Comparison of ENCODE assay signal across 22 cellular contexts in the genomic region with DNA sequence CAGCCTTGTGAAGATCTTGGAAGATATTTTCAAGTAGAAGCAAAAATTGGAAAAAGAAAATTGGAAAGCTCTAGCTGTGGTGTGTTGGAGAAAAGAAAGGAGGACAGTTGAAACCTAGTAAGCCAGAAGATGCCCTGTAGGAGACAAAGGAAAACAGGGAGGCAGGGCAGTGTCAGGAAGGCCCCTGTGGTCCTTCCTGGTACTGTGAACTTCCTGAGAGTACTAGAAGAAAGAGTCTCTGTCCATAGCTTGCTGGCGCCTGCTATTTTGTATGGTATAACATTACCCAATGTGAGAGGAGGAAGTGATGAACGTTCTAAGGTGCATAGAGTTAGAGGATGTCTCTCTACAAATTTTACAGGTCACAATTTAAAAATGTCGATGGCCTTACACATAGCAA.
"Had no signal": no experiment of that assay in that cellular context is flagged by ENCODE, and none has a peak within 500 bp of the region (broad histone marks: within the 10 kb centered on the region; RNA-seq: fewer than 3 reads in every experiment).

No MANE protein-coding gene starts in this region.

- H3K36me3 ChIP-seq: gastrocnemius medialis, left lung, neutrophil, right lobe of liver, thyroid gland had no signal

- FAIRE-seq: small intestine had no signal

- H3K79me2 ChIP-seq: parathyroid adenoma had no signal

- H3K27ac ChIP-seq: epithelial cell of prostate, gastrocnemius medialis, left lung, neutrophil, parathyroid adenoma, right lobe of liver, thyroid gland had no signal

- H3K4me1 ChIP-seq: gastrocnemius medialis, left lung, parathyroid adenoma, right lobe of liver, thyroid gland had no signal

- ATAC-seq: esophagus mucosa; gastrocnemius medialis; left cardiac atrium; left lung; naive thymus-derived CD8-positive, alpha-beta T cell; right lobe of liver; stimulated activated naive B cell treated with anti-CD40 and anti-IgM and Interleukin-4, amounts not matched to agents 10 μg/mL and 1 μg/mL and 100 μg/mL, for 72 hours; stimulated activated naive CD8-positive, alpha-beta T cell treated with anti-CD3 and anti-CD28 coated beads, Interleukin-15, amount 100 ng/mL, for 72 hours had no signal

- H2AFZ ChIP-seq: parathyroid adenoma had no signal

- H3K27me3 ChIP-seq: gastrocnemius medialis, left lung, neutrophil, right lobe of liver, thyroid gland had no signal

- H3K9ac ChIP-seq: parathyroid adenoma had no signal

- H3K9me3 ChIP-seq: gastrocnemius medialis, left lung, neutrophil, right lobe of liver, thyroid gland had no signal

- DNase-seq: cerebellar nuclear complex; cortex of kidney; effector CD4-positive, alpha-beta T cell; foreskin fibroblast; gastrocnemius medialis; head of caudate nucleus; left cardiac atrium; left lung; mesenchymal stem cell; naive thymus-derived CD8-positive, alpha-beta T cell; nephron progenitor cell; right lobe of liver; stimulated activated CD4-positive, alpha-beta T cell treated with anti-CD3 and anti-CD28 coated beads, Interleukin-15, amount 100 ng/mL, for 24 hours; stimulated activated CD4-positive, alpha-beta T cell treated with anti-CD3 and anti-CD28 coated beads, Interleukin-2, amount 100 ng/mL, for 48 hours; stimulated activated naive B cell treated with anti-CD40 and anti-IgM and Interleukin-4, amounts not matched to agents 10 μg/mL and 1 μg/mL and 100 μg/mL, for 72 hours; stimulated activated naive CD8-positive, alpha-beta T cell treated with anti-CD3 and anti-CD28 coated beads, Interleukin-15, amount 100 ng/mL, for 72 hours; thyroid gland had no signal

- H3K4me3 ChIP-seq: gastrocnemius medialis, left lung, right lobe of liver, thyroid gland had no signal
